Comparison of ENCODE assay signal across 27 cellular contexts in the genomic region with DNA sequence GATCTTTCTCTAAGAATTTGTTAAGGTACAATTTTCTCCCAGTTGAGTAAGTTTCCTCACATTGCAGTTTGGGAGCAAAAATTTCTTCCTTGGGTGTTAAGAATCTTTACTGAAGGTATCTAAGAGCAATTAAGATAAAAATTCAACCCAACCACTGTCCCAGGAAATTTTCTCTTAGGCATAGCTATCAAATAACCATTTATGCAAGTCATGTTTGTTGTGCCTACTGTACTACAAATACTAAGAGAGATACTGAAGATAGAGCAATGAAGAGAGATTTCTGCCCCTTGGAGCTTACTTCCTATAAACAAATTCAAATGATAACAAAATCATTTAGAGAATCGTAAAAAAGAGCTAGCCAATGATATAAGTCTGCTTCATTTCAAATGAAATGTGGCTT.
"Had no signal": no experiment of that assay in that cellular context is flagged by ENCODE, and none has a peak within 500 bp of the region (broad histone marks: within the 10 kb centered on the region; RNA-seq: fewer than 3 reads in every experiment).

No MANE protein-coding gene starts in this region.

- H3K27ac ChIP-seq: stomach, suprapubic skin, testis, thoracic aorta, thyroid gland, tibial artery, tibial nerve, transverse colon, upper lobe of left lung, upper lobe of right lung, uterus, vagina had no signal

- H3K27me3 ChIP-seq: stomach, suprapubic skin, testis, thyroid gland, tibial artery, tibial nerve, transverse colon, upper lobe of left lung, upper lobe of right lung, uterus, vagina had no signal

- H3K9me3 ChIP-seq: suprapubic skin, testis, thoracic aorta, thyroid gland, transverse colon, upper lobe of left lung, upper lobe of right lung, uterus, vagina had no signal

- H3K4me1 ChIP-seq: stomach, suprapubic skin, testis, thyroid gland, tibial artery, tibial nerve, transverse colon, upper lobe of left lung, upper lobe of right lung, uterus, vagina had no signal

- H3K36me3 ChIP-seq: stomach, suprapubic skin, thoracic aorta, thyroid gland, tibial artery, tibial nerve, transverse colon, upper lobe of left lung, upper lobe of right lung, uterus, vagina had no signal

- FAIRE-seq: urothelium cell line had no signal

- ATAC-seq: stimulated activated effector memory CD8-positive, alpha-beta T cell treated with anti-CD3 and anti-CD28 coated beads, Interleukin-12 subunit alpha, Interleukin-12 subunit beta, amount 100 ng/mL, for 72 hours; stimulated activated memory B cell treated with anti-CD40 and anti-IgM and Interleukin-4, amounts not matched to agents 10 μg/mL and 1 μg/mL and 100 μg/mL, for 72 hours; stimulated activated naive B cell treated with anti-CD40 and anti-IgM and Interleukin-4, amounts not matched to agents 10 μg/mL and 1 μg/mL and 100 μg/mL, for 72 hours; stimulated activated naive CD8-positive, alpha-beta T cell treated with anti-CD3 and anti-CD28 coated beads, Interleukin-15, amount 100 ng/mL, for 72 hours; stimulated activated naive CD8-positive, alpha-beta T cell treated with anti-CD3 and anti-CD28 coated beads, Interleukin-15, Interleukin-2, amounts not matched to agents 100 U/mL and 50 U/mL, for 24 hours; upper lobe of right lung had no signal

- H3K4me3 ChIP-seq: stomach, suprapubic skin, testis, thoracic aorta, thyroid gland, tibial artery, tibial nerve, transverse colon, upper lobe of left lung, upper lobe of right lung, uterus, vagina had no signal

- DNase-seq: stimulated activated CD4-positive, alpha-beta T cell treated with anti-CD3 and anti-CD28 coated beads, Interleukin-2, amount 100 ng/mL, for 48 hours; stimulated activated CD4-positive, alpha-beta T cell treated with anti-CD3 and anti-CD28 coated beads, Interleukin-4, amount 100 ng/mL, for 1 hour; stimulated activated CD4-positive, alpha-beta T cell treated with anti-CD3 and anti-CD28 coated beads, Interleukin-4, amount 100 ng/mL, for 24 hours; stimulated activated CD4-positive, alpha-beta T cell treated with anti-CD3 and anti-CD28 coated beads, Interleukin-4, amount 100 ng/mL, for 4 hours; stimulated activated CD8-positive, alpha-beta memory T cell treated with anti-CD3 and anti-CD28 coated beads, Interleukin-4, amount 100 ng/mL, for 48 hours; stimulated activated naive B cell treated with anti-CD40 and anti-IgM and Interleukin-4, amounts not matched to agents 10 μg/mL and 1 μg/mL and 100 μg/mL, for 72 hours; stimulated activated naive CD4-positive, alpha-beta T cell; stimulated activated naive CD4-positive, alpha-beta T cell treated with Interleukin-2 at 50 U/mL for 16 hours; stimulated activated naive CD8-positive, alpha-beta T cell treated with anti-CD3 and anti-CD28 coated beads, Interleukin-15, amount 100 ng/mL, for 72 hours; stimulated activated naive CD8-positive, alpha-beta T cell treated with anti-CD3 and anti-CD28 coated beads, Interleukin-15, Interleukin-2, amounts not matched to agents 100 U/mL and 50 U/mL, for 24 hours; stomach; substantia nigra; testis; thyroid gland; tibial artery; transverse colon; trophoblast cell; upper lobe of left lung; upper lobe of right lung; uterus had no signal
